ENCODE assay signal across 20 cellular contexts in the genomic region with DNA sequence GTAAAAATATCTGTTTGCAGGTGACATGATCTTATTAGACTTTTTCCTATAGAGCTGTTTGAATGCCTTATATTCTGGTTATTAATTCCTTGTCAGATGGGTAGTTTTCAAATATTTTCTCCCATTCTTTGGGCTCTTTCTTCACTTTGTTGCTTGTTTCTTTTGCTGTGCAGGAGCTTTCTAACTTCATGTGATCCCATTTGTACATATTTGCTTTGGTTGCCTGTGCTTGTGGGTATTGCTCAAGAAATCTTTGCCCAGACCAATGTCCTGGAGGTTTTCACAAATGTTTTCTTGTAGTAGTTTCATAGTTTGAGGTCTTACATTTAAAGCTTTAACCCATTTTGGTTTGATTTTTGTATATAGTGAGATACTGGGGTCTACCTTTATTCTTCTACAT.
DNase-seq lines count a peak whose midpoint lies in the region; ATAC-seq, FAIRE-seq and TF ChIP-seq lines count a peak whose summit lies in the region.
"Had no signal": no experiment of that assay in that cellular context is flagged by ENCODE, and none has a peak within 500 bp of the region (broad histone marks: within the 10 kb centered on the region; RNA-seq: fewer than 3 reads in every experiment).

No MANE protein-coding gene starts in this region.

- H3K4me2 ChIP-seq in endothelial cell of umbilical vein (ENCODE audit: insufficient read depth, low read length) (no peak overlapping the region), HepG2 (ENCODE audit: low read depth, low read length) (no peak overlapping the region)
- H3K4me2 ChIP-seq: A549, GM23338 had no signal

- no peak for TF ChIP-seq EP300 in HepG2 (IDR thresholded peaks at IDR 0.05; ENCODE audit: low read depth in 2 of 2, low read length in 2 of 2)
- no peak for TF ChIP-seq EP300 in HepG2 (CRISPR knock-in tag; IDR thresholded peaks at IDR 0.05; ENCODE audit: borderline replicate concordance)

- TF ChIP-seq POLR2A in endothelial cell of umbilical vein (IDR thresholded peaks at IDR 0.05; ENCODE audit: low read depth, low read length) (no peak), HepG2 (IDR thresholded peaks at IDR 0.05; ENCODE audit: insufficient read depth in 1 of 2, low read depth in 2 of 2, low read length in 2 of 2) (no peak), thyroid gland (IDR thresholded peaks at IDR 0.05) (no peak)

- FAIRE-seq in GM19239 (lab: Jason Lieb, UNC): peak; percentile 63
- peak; percentile 35 for FAIRE-seq in endothelial cell of umbilical vein (lab: Jason Lieb, UNC)
- FAIRE-seq in HepG2 (lab: Jason Lieb, UNC): peak; percentile 39
- FAIRE-seq: GM12891, H54 had no signal

- in situ Hi-C loops in HepG2 (cut with HindIII; ENCODE audit: extremely low pct_ligation_motif_present, low pct_unique_long_range_greater_than_20kb): no loop called here

- H3K4me3 ChIP-seq in endothelial cell of umbilical vein (replicated peaks in 1 of 3; ENCODE audit: insufficient read depth in 1 of 3, low read depth in 1 of 3, low read length in 3 of 3) (no peak overlapping the region), HepG2 (replicated peaks in 1 of 3; ENCODE audit: insufficient read depth in 1 of 3, low read depth in 2 of 3, low read length in 3 of 3) (no peak overlapping the region), thyroid gland (replicated peaks in 1 of 3) (no peak overlapping the region)
- H3K4me3 ChIP-seq: A549, GM23338 had no signal

- H3K79me2 ChIP-seq in endothelial cell of umbilical vein (ENCODE audit: control insufficient read depth, insufficient read depth, low read length) (no peaks in the 10 kb centered on the region), HepG2 (ENCODE audit: insufficient read depth, low read length) (no peaks in the 10 kb centered on the region)

- intact Hi-C loops in endothelial cell of umbilical vein (cut with micrococcal nuclease): no loop called here
- intact Hi-C loops in HepG2 (cut with micrococcal nuclease; ENCODE audit: unreplicated experiment): no loop called here
- intact Hi-C loops in thyroid gland (cut with DNase I): no loop called here

- no peak for ATAC-seq in HepG2
- ATAC-seq in GM19463 (IDR thresholded peaks at IDR 0.05; ENCODE audit: unreplicated experiment): no peak
- ATAC-seq: A549, GM23338 had no signal

- CTCF ChIA-PET in endothelial cell of umbilical vein (lab: Charles Lee): no interaction called here
- CTCF ChIA-PET in HepG2 (lab: Yijun Ruan, JAX; ENCODE audit: low intra/inter-chr PET ratio, low total read pairs): no interaction called here

- H3K4me1 ChIP-seq in endothelial cell of umbilical vein (ENCODE audit: control insufficient read depth, extremely low read depth, insufficient read depth, low read length): no peaks in the 10 kb centered on the region
- no peaks in the 10 kb centered on the region; the same call in 1 of the 2 replicates for H3K4me1 ChIP-seq in HepG2 (ENCODE audit: insufficient read depth, low read length)
- H3K4me1 ChIP-seq in thyroid gland: no peaks in the 10 kb centered on the region
- H3K4me1 ChIP-seq: A549 had no signal

- no peak for TF ChIP-seq CTCF in endothelial cell of umbilical vein (IDR thresholded peaks at IDR 0.05; ENCODE audit: extremely low read depth in 1 of 2, insufficient read depth in 1 of 2, low read depth in 1 of 2, low read length in 2 of 2)
- TF ChIP-seq CTCF in HepG2 (CRISPR knock-in tag; IDR thresholded peaks at IDR 0.05): no peak
- no peak for TF ChIP-seq CTCF in thyroid gland (IDR thresholded peaks at IDR 0.05)

- dilution Hi-C loops in endothelial cell of umbilical vein (cut with MboI; ENCODE audit: extremely low pct_ligation_motif_present, low sequenced_read_pairs): no loop called here

- no peak overlapping the region for H3K9ac ChIP-seq in endothelial cell of umbilical vein (replicated peaks; ENCODE audit: extremely low read depth, insufficient read depth, low read length)
- H3K9ac ChIP-seq in HepG2 (ENCODE audit: insufficient read depth, low read depth, low read length): no peak overlapping the region

- H3K36me3 ChIP-seq in endothelial cell of umbilical vein (ENCODE audit: control insufficient read depth in 2 of 2, extremely low read depth in 1 of 2, insufficient read depth in 2 of 2, low read length in 2 of 2): no peaks in the 10 kb centered on the region
- no peaks in the 10 kb centered on the region for H3K36me3 ChIP-seq in HepG2 (replicated peaks in 1 of 2; ENCODE audit: control insufficient read depth in 1 of 2, insufficient read depth in 2 of 2, low read length in 2 of 2)
- H3K36me3 ChIP-seq in thyroid gland: no peaks in the 10 kb centered on the region

- no peaks in the 10 kb centered on the region for H3K9me1 ChIP-seq in endothelial cell of umbilical vein (replicated peaks; ENCODE audit: control insufficient read depth, extremely low read depth, insufficient read depth, low read length)

- TF ChIP-seq RAD21 in HepG2 (CRISPR knock-in tag; IDR thresholded peaks at IDR 0.05): no peak

- POLR2A ChIA-PET in endothelial cell of umbilical vein (lab: Charles Lee): no interaction called here
- POLR2A ChIA-PET in HepG2 (lab: Yijun Ruan, JAX): no interaction called here

- H3K27ac ChIP-seq in endothelial cell of umbilical vein (ENCODE audit: insufficient read depth, low read depth, low read length) (no peak overlapping the region), HepG2 (ENCODE audit: extremely low read length, insufficient read depth, low read length) (no peak overlapping the region), thyroid gland (no peak overlapping the region)
- H3K27ac ChIP-seq: A549 had no signal

- H4K20me1 ChIP-seq in endothelial cell of umbilical vein (replicated peaks; ENCODE audit: control insufficient read depth, extremely low read depth, insufficient read depth, low read length) (no peaks in the 10 kb centered on the region), HepG2 (ENCODE audit: insufficient read depth, low read length) (no peaks in the 10 kb centered on the region)

- no peak for DNase-seq in GM19239 (ENCODE audit: insufficient read length, low spot score)
- no peak for DNase-seq in endothelial cell of umbilical vein (ENCODE audit: low read depth, low spot score)
- DNase-seq in HepG2 (ENCODE audit: low spot score): no peak
- DNase-seq in thyroid gland: no peak
- DNase-seq in retina: no peak
- DNase-seq: 8988T; ACHN; C1 segment of cervical spinal cord; Calu3; CD4-positive, alpha-beta memory T cell; COR-L47; DMS53; DMS79 treated with DMSO at 0.1 percent for 48 hours; GF-D8; HCEC 1CT had no signal

- BruUV-seq in endothelial cell of umbilical vein (replicated peaks; lab: Mats Ljungman, UMichigan) (no TSS peak), HepG2 (replicated peaks; lab: Mats Ljungman, UMichigan) (no TSS peak)

- H3K27me3 ChIP-seq in endothelial cell of umbilical vein (ENCODE audit: control insufficient read depth in 2 of 2, insufficient read depth in 2 of 2, low read length in 2 of 2) (no peaks in the 10 kb centered on the region), HepG2 (ENCODE audit: control insufficient read depth in 1 of 2, insufficient read depth in 2 of 2, low read length in 2 of 2) (no peaks in the 10 kb centered on the region), thyroid gland (no peaks in the 10 kb centered on the region)

- H3K9me3 ChIP-seq in endothelial cell of umbilical vein (replicated peaks; ENCODE audit: control insufficient read depth, insufficient read depth, low read length) (no peaks in the 10 kb centered on the region), HepG2 (ENCODE audit: low read length) (no peaks in the 10 kb centered on the region), thyroid gland (no peaks in the 10 kb centered on the region)

- H2AFZ ChIP-seq in endothelial cell of umbilical vein (ENCODE audit: low read depth, low read length) (no peak overlapping the region), HepG2 (ENCODE audit: low read length) (no peak overlapping the region)
- H2AFZ ChIP-seq: GM23338 had no signal

TF ChIP-seq in endothelial cell of umbilical vein, 7 proteins besides CTCF, POLR2A, EP300 and RAD21:
- TF ChIP-seq, protein P1, sequence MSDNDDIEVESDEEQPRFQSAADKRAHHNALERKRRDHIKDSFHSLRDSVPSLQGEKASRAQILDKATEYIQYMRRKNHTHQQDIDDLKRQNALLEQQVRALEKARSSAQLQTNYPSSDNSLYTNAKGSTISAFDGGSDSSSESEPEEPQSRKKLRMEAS (IDR thresholded peaks at IDR 0.05; ENCODE audit: insufficient read depth, insufficient read length): no peak
- TF ChIP-seq MYC (IDR thresholded peaks at IDR 0.05; ENCODE audit: low read depth, low read length) (no peak), GATA2 (IDR thresholded peaks at IDR 0.05; ENCODE audit: insufficient read depth, insufficient read length, low read depth, low read length) (no peak), EZH2 (IDR thresholded peaks at IDR 0.05; ENCODE audit: borderline replicate concordance, low read depth, low read length, severe bottlenecking) (no peak), POLR2AphosphoS5 (IDR thresholded peaks at IDR 0.05; ENCODE audit: insufficient read depth, low read depth, low read length) (no peak), JUN (IDR thresholded peaks at IDR 0.05; ENCODE audit: borderline replicate concordance, insufficient read depth, insufficient read length, low read depth) (no peak), FOS (IDR thresholded peaks at IDR 0.05; ENCODE audit: borderline replicate concordance, insufficient read depth, low read length) (no peak)
TF ChIP-seq in endothelial cell of umbilical vein: peak in this region for 0.

TF ChIP-seq in HepG2, 621 proteins besides CTCF, POLR2A, EP300 and RAD21:
- no peak for TF ChIP-seq NONO (IDR thresholded peaks at IDR 0.05)
- TF ChIP-seq NONO (CRISPR knock-in tag; conservative IDR thresholded peaks at IDR 0.05): no peak
- 0 out of 2 replicates have a peak, but pooled peaks have one; percentile 18 for TF ChIP-seq CEBPB (IDR thresholded peaks at IDR 0.05; ENCODE audit: borderline replicate concordance, low read depth, low read length)
